26 cellular contexts compared by ENCODE assay signal in the genomic region with DNA sequence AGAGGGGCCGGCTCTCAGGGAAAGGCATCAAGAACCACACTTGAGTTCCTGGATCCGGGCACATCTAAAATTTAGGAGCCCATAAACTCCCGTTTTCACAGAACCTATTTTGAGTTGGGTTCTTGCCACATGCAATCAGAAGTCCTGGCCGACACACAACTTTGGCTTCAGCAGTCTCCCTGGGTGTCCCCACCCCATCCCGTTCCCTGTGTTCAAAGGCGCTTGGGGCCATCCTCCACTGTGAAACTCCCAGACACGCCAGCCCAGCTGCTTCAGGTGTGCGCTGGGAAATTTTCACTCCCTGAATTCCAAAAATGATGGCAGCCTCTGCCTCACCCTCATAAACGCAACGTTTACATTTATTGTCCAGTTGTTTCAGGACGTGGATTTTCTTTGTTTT.
"Had no signal": no experiment of that assay in that cellular context is flagged by ENCODE, and none has a peak within 500 bp of the region (broad histone marks: within the 10 kb centered on the region; RNA-seq: fewer than 3 reads in every experiment).

No MANE protein-coding gene starts in this region.

- H3K4me1 ChIP-seq: parathyroid adenoma, right lobe of liver, upper lobe of right lung, uterus had no signal

- H3K27me3 ChIP-seq: esophagus squamous epithelium, heart right ventricle, neutrophil, right lobe of liver, suprapubic skin, transverse colon, upper lobe of right lung, uterus had no signal

- ATAC-seq: effector memory CD8-positive, alpha-beta T cell; heart right ventricle; left colon; left ventricle myocardium superior; lower lobe of right lung; natural killer cell; stimulated activated naive B cell treated with anti-CD40 and anti-IgM and Interleukin-4, amounts not matched to agents 10 μg/mL and 1 μg/mL and 100 μg/mL, for 72 hours; upper lobe of right lung had no signal

- H2AFZ ChIP-seq: parathyroid adenoma had no signal

- DNase-seq: effector memory CD8-positive, alpha-beta T cell; erythroblast; esophagus squamous epithelium; foreskin melanocyte; glutamatergic neuron; heart right ventricle; hippocampal formation; kidney glomerular epithelial cell; left colon; left ventricle myocardium superior; lower lobe of right lung; natural killer cell; right lobe of liver; small intestine; stimulated activated CD4-positive, alpha-beta T cell treated with anti-CD3 and anti-CD28 coated beads, Interleukin-15, amount 100 ng/mL, for 24 hours; stimulated activated CD4-positive, alpha-beta T cell treated with anti-CD3 and anti-CD28 coated beads, Interleukin-2, amount 100 ng/mL, for 48 hours; stimulated activated naive B cell treated with anti-CD40 and anti-IgM and Interleukin-4, amounts not matched to agents 10 μg/mL and 1 μg/mL and 100 μg/mL, for 72 hours; transverse colon; upper lobe of right lung; uterus had no signal

- H3K27ac Mint-ChIP-seq: progenitor cell of endocrine pancreas; stimulated activated naive B cell treated with anti-CD40 and anti-IgM and Interleukin-4, amounts not matched to agents 10 μg/mL and 1 μg/mL and 100 μg/mL, for 72 hours; stimulated activated naive CD8-positive, alpha-beta T cell treated with anti-CD3 and anti-CD28 coated beads, Interleukin-15, Interleukin-2, amounts not matched to agents 100 ng/mL and 50 ng/mL, for 24 hours had no signal

- H3K9me3 Mint-ChIP-seq: effector memory CD8-positive, alpha-beta T cell; natural killer cell; stimulated activated naive CD8-positive, alpha-beta T cell treated with anti-CD3 and anti-CD28 coated beads, Interleukin-15, Interleukin-2, amounts not matched to agents 100 ng/mL and 50 ng/mL, for 24 hours had no signal

- H3K9ac ChIP-seq: parathyroid adenoma had no signal

- H3K36me3 ChIP-seq: neutrophil, transverse colon, upper lobe of right lung, uterus had no signal

- H3K9me3 ChIP-seq: esophagus squamous epithelium, heart right ventricle, lower lobe of right lung, neutrophil, right lobe of liver, suprapubic skin, transverse colon, upper lobe of right lung, uterus had no signal

- H3K4me3 Mint-ChIP-seq: stimulated activated naive CD8-positive, alpha-beta T cell treated with anti-CD3 and anti-CD28 coated beads, Interleukin-15, Interleukin-2, amounts not matched to agents 100 ng/mL and 50 ng/mL, for 24 hours had no signal

- H3K4me3 ChIP-seq: coronary artery, upper lobe of right lung had no signal

- H3K79me2 ChIP-seq: parathyroid adenoma had no signal

- H3K36me3 Mint-ChIP-seq: natural killer cell had no signal

- H3K27me3 Mint-ChIP-seq: effector memory CD8-positive, alpha-beta T cell; stimulated activated naive B cell treated with anti-CD40 and anti-IgM and Interleukin-4, amounts not matched to agents 10 μg/mL and 1 μg/mL and 100 μg/mL, for 72 hours; stimulated activated naive CD8-positive, alpha-beta T cell treated with anti-CD3 and anti-CD28 coated beads, Interleukin-15, Interleukin-2, amounts not matched to agents 100 ng/mL and 50 ng/mL, for 24 hours had no signal

- H3K27ac ChIP-seq: coronary artery, esophagus squamous epithelium, lower lobe of right lung, neutrophil, parathyroid adenoma, right lobe of liver, suprapubic skin, transverse colon, upper lobe of right lung, uterus had no signal
